Comparison of ENCODE assay signal across 8 cellular contexts in the genomic region with DNA sequence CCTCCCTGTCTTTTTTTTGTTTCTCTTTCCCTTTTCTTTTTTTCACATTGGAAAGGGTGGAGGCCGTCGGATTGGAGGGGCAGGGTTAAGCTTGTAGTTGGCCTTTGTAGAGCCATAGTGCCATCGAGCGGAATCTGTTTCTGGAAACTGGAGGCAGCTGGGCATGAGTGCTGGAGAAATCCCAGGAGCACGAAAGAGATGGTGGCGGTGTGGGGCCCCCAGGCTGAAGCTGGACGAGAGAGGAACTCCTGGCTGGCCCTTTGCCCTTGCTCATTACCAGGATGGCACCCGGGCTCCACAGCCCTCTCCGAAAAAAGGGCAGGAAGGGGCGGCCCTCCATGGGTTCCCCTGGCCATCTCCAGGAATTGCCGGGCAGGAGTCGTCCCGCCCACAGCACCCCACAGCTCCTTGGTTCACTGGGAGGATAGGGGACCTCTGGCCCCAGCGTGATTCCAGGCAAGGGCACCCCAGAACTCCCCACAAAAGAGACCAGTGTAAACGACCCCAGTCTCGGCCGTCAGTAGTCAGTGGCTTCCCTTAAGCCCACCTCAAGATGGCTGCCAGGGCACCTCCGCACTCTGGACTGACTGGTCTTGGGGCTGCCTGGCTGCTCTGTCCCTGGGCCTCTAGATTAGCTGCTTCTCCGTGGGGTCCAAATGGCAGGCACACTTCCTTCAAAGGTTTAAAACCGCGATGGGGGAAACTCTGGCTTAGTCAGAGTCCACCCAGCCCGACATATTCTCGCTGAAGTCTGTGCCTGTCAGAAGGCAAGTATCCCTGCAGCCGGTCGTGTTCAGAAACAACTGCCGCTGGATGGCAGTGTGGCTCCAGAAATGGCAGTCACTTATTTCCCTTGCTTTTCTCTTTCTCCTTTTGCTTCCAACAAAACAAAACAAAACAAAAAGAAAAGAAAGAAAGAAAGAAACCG.
A peak's percentile ranks its signal among the peaks of the same experiment; 100 is the strongest.
DNase-seq lines count a peak whose midpoint lies in the region; ATAC-seq and TF ChIP-seq lines count a peak whose summit lies in the region.

No MANE protein-coding gene starts in this region.

- peak; percentile 16 for TF ChIP-seq CTCF in CD4-positive, alpha-beta T cell (IDR thresholded peaks at IDR 0.05)
- TF ChIP-seq CTCF in cardiac muscle cell (IDR thresholded peaks at IDR 0.05; ENCODE audit: low read depth, low read length) (peak; percentile 50), psoas muscle (IDR thresholded peaks at IDR 0.05) (peak; percentile 70)

- H3K4me1 ChIP-seq in SJSA1 (replicated peaks) (no peaks in the 10 kb centered on the region), cardiac muscle cell (ENCODE audit: low read depth) (no peaks in the 10 kb centered on the region), psoas muscle (peaks cover 29% of the 10 kb centered on the region)

- CTCF ChIA-PET in CD4-positive, alpha-beta T cell (lab: Charles Lee), result no interaction called here

- peak overlapping the region; percentile 78 for H3K27ac Mint-ChIP-seq in CD4-positive, alpha-beta T cell
- H3K27ac Mint-ChIP-seq in activated naive CD8-positive, alpha-beta T cell treated with anti-CD3 and anti-CD28 coated beads, Interleukin-2, amount 50 U/mL, for 24 hours, result no peak overlapping the region

- H3K27ac ChIP-seq in CD4-positive, alpha-beta T cell (ENCODE audit: low read depth, low read length), result no peak overlapping the region
- H3K27ac ChIP-seq in SJSA1 (no peak overlapping the region), cardiac muscle cell (peak overlapping the region; percentile 49), psoas muscle (peak overlapping the region; percentile 92)

- H3K27me3 Mint-ChIP-seq in CD4-positive, alpha-beta T cell, result no peaks in the 10 kb centered on the region
- no peaks in the 10 kb centered on the region for H3K27me3 Mint-ChIP-seq in activated naive CD8-positive, alpha-beta T cell treated with anti-CD3 and anti-CD28 coated beads, Interleukin-2, amount 50 U/mL, for 24 hours

- POLR2A ChIA-PET in CD4-positive, alpha-beta T cell (lab: Charles Lee), result interaction anchor here (0.8 kb wide), 1 partner anchor 175 kb away, joined by 4 read pairs; no protein-coding TSS in a partner anchor

- H3K9me3 ChIP-seq in CD4-positive, alpha-beta T cell (ENCODE audit: control insufficient read depth, low read length), result no peaks in the 10 kb centered on the region
- no peaks in the 10 kb centered on the region for H3K9me3 ChIP-seq in SJSA1 (replicated peaks)
- H3K9me3 ChIP-seq in cardiac muscle cell (ENCODE audit: low read depth), result no peaks in the 10 kb centered on the region
- H3K9me3 ChIP-seq in psoas muscle, result no peaks in the 10 kb centered on the region

- intact Hi-C loops in CD4-positive, alpha-beta T cell (cut with DNase I, micrococcal nuclease), result loop anchor here (1.0 to 2.0 kb wide), 2 partner anchors 175 to 176 kb away; no protein-coding TSS in a partner anchor
- intact Hi-C loops in psoas muscle (cut with DNase I), result loop anchor here in 1 of 2 donors (2.0 kb wide), 1 partner anchor 176 kb away; no protein-coding TSS in a partner anchor

- peaks cover 40% of the 10 kb centered on the region for H3K4me1 Mint-ChIP-seq in CD4-positive, alpha-beta T cell (ENCODE audit: low read depth)
- H3K4me1 Mint-ChIP-seq in activated naive CD8-positive, alpha-beta T cell treated with anti-CD3 and anti-CD28 coated beads, Interleukin-2, amount 50 U/mL, for 24 hours, result peaks cover 40% of the 10 kb centered on the region

- H3K27me3 ChIP-seq in CD4-positive, alpha-beta T cell (ENCODE audit: control insufficient read depth, insufficient read depth, low read length), result no peaks in the 10 kb centered on the region
- H3K27me3 ChIP-seq in SJSA1 (replicated peaks) (no peaks in the 10 kb centered on the region), cardiac muscle cell (no peaks in the 10 kb centered on the region), psoas muscle (ENCODE audit: insufficient read depth in 3 of 3, low read length in 2 of 3) (no peaks in the 10 kb centered on the region)

- peaks cover 15% of the 10 kb centered on the region for H3K36me3 Mint-ChIP-seq in CD4-positive, alpha-beta T cell (ENCODE audit: low read depth)
- peaks cover 14% of the 10 kb centered on the region for H3K36me3 Mint-ChIP-seq in activated naive CD8-positive, alpha-beta T cell treated with anti-CD3 and anti-CD28 coated beads, Interleukin-2, amount 50 U/mL, for 24 hours (ENCODE audit: low read depth)

- no peaks in the 10 kb centered on the region for H3K9me3 Mint-ChIP-seq in CD4-positive, alpha-beta T cell
- H3K9me3 Mint-ChIP-seq in activated naive CD8-positive, alpha-beta T cell treated with anti-CD3 and anti-CD28 coated beads, Interleukin-2, amount 50 U/mL, for 24 hours, result no peaks in the 10 kb centered on the region

- peak overlapping the region; percentile 25 for H3K4me3 Mint-ChIP-seq in CD4-positive, alpha-beta T cell
- no peak overlapping the region for H3K4me3 Mint-ChIP-seq in activated naive CD8-positive, alpha-beta T cell treated with anti-CD3 and anti-CD28 coated beads, Interleukin-2, amount 50 U/mL, for 24 hours

- no peak for ATAC-seq in CD4-positive, alpha-beta T cell (ENCODE audit: poor library complexity)
- ATAC-seq in HG03064 (IDR thresholded peaks at IDR 0.05; ENCODE audit: low read depth, unreplicated experiment) (peak; percentile 56), psoas muscle (peak; percentile 73 to 84 (median 76)), GM21381 (IDR thresholded peaks at IDR 0.05; ENCODE audit: unreplicated experiment) (no peak)
- ATAC-seq in activated naive CD8-positive, alpha-beta T cell treated with anti-CD3 and anti-CD28 coated beads, Interleukin-2, amount 50 U/mL, for 24 hours, result peak; percentile 47

- H3K36me3 ChIP-seq in SJSA1 (no peaks in the 10 kb centered on the region), cardiac muscle cell (no peaks in the 10 kb centered on the region), psoas muscle (ENCODE audit: insufficient read depth in 1 of 2, low read depth in 1 of 2) (no peaks in the 10 kb centered on the region)

- WGBS in psoas muscle, 3 donors, result 13 to 22% (median 22%) methylated on average over 24 to 27 of the region's 27 CpGs

- H3K4me3 ChIP-seq in SJSA1, result no peak overlapping the region
- H3K4me3 ChIP-seq in cardiac muscle cell, result no peak overlapping the region
- H3K4me3 ChIP-seq in psoas muscle, result peak overlapping the region; percentile 84

- DNase-seq in CD4-positive, alpha-beta T cell, result peak; percentile 43 to 78 (median 56)
- peak; percentile 7 to 33 for DNase-seq in SJSA1 (ENCODE audit: low read depth in 1 of 2, low spot score in 2 of 2)
- DNase-seq in activated naive CD8-positive, alpha-beta T cell treated with anti-CD3 and anti-CD28 coated beads, Interleukin-2, amount 50 U/mL, for 24 hours, result peak; percentile 41
- peak; percentile 48 to 72 for DNase-seq in cardiac muscle cell (ENCODE audit: low read depth in 1 of 2, low spot score in 1 of 2)
- DNase-seq in psoas muscle, result peak; percentile 83 to 94
- DNase-seq in COR-L47 (lab: John Stamatoyannopoulos, UW), result no peak

Comparison
In these comparisons a context has a peak if more than half of its experiments do, and no peak if none do; other contexts are left out.
1. ATAC-seq: peak in HG03064 (single experiment), activated naive CD8-positive, alpha-beta T cell treated with anti-CD3 and anti-CD28 coated beads, Interleukin-2, amount 50 U/mL, for 24 hours (single experiment) and psoas muscle (4 of 4); none in CD4-positive, alpha-beta T cell (single experiment) and GM21381 (single experiment).
2. H3K27ac ChIP-seq: peak in cardiac muscle cell (single experiment) and psoas muscle (single experiment); none in CD4-positive, alpha-beta T cell (single experiment) and SJSA1 (single experiment).
3. CTCF ChIP-seq: peak in every context shown above with its lines; median percentile 70 in psoas muscle; 50 in cardiac muscle cell; 16 in CD4-positive, alpha-beta T cell.